Comparison of ENCODE assay signal across 13 cellular contexts in genomic region chr4:140993969-140994459, GRCh38.
"Had no signal": no experiment of that assay in that cellular context is flagged by ENCODE, and none has a peak within 500 bp of the region (broad histone marks: within the 10 kb centered on the region; RNA-seq: fewer than 3 reads in every experiment).

No MANE protein-coding gene starts in this region.

- H3K4me1 ChIP-seq: neural progenitor cell had no signal

- DNase-seq: activated CD4-positive, alpha-beta T cell treated with anti-CD3 and anti-CD28 coated beads, Interleukin-2, amount 10 ng/mL, durations not matched to agents 7 days and 5 days; activated CD4-positive, CD25-positive, alpha-beta regulatory T cell; activated CD8-positive, alpha-beta memory T cell treated with anti-CD3 and anti-CD28 coated beads, Interleukin-2, amount 50 U/mL, for 48 hours; activated naive CD4-positive, alpha-beta T cell treated with Interleukin-2 at 50 U/mL for 16 hours; erythroblast; kidney glomerular epithelial cell; midbrain; stimulated activated CD4-positive, alpha-beta T cell treated with anti-CD3 and anti-CD28 coated beads, Interleukin-4, amount 100 ng/mL, for 4 hours; stimulated activated CD8-positive, alpha-beta memory T cell treated with anti-CD3 and anti-CD28 coated beads, Interleukin-4, amount 100 ng/mL, for 48 hours; stimulated activated naive CD4-positive, alpha-beta T cell treated with Interleukin-2 at 50 U/mL for 16 hours; SW 1271 had no signal

- H3K36me3 ChIP-seq: neural progenitor cell had no signal

- H3K27me3 ChIP-seq: neural progenitor cell had no signal

- H3K27ac ChIP-seq: neural progenitor cell had no signal

- H3K4me3 ChIP-seq: lung, neural progenitor cell had no signal
